Comparison of ENCODE assay signal across 1 cellular context in genomic region chr3:194556086-194557056, GRCh38.
A peak's percentile ranks its signal among the peaks of the same experiment; 100 is the strongest.
TF ChIP-seq lines count a peak whose summit lies in the region.

No MANE protein-coding gene starts in this region.

TF ChIP-seq in HepG2, 621 proteins besides CTCF, POLR2A, EP300 and RAD21 (continued from another document and continues in another):
- 0 out of 2 replicates have a peak, but pooled peaks have one; percentile 22 for TF ChIP-seq HOMEZ (CRISPR knock-in tag; IDR thresholded peaks at IDR 0.05; ENCODE audit: low read depth)
- no peak for TF ChIP-seq ZNF674 (CRISPR knock-in tag; IDR thresholded peaks at IDR 0.05; ENCODE audit: low read depth)
- no peak for TF ChIP-seq SALL2 (CRISPR knock-in tag; IDR thresholded peaks at IDR 0.05)
- TF ChIP-seq NFKBIZ (CRISPR knock-in tag; IDR thresholded peaks at IDR 0.05) = no peak
- no peak for TF ChIP-seq ARID2 (CRISPR knock-in tag; IDR thresholded peaks at IDR 0.05; ENCODE audit: borderline replicate concordance)
- 0 out of 2 replicates have a peak, but pooled peaks have one; percentile 39 for TF ChIP-seq ZNF605 (CRISPR knock-in tag; IDR thresholded peaks at IDR 0.05)
- no peak for TF ChIP-seq ZNF556 (CRISPR knock-in tag; IDR thresholded peaks at IDR 0.05; ENCODE audit: borderline replicate concordance)
- no peak for TF ChIP-seq FOXM1 (CRISPR knock-in tag; IDR thresholded peaks at IDR 0.05)
- no peak for TF ChIP-seq PRDM4 (CRISPR knock-in tag; IDR thresholded peaks at IDR 0.05; ENCODE audit: borderline replicate concordance)
- TF ChIP-seq MTA3 (CRISPR knock-in tag; IDR thresholded peaks at IDR 0.05) = no peak
- TF ChIP-seq MLLT10 (CRISPR knock-in tag; IDR thresholded peaks at IDR 0.05) = no peak
- TF ChIP-seq HIVEP1 (CRISPR knock-in tag; IDR thresholded peaks at IDR 0.05) = peak; percentile 60; the same call in 1 of the 2 replicates
- peak; percentile 58 for TF ChIP-seq ZFX (CRISPR knock-in tag; IDR thresholded peaks at IDR 0.05; ENCODE audit: low read depth)
- no peak for TF ChIP-seq PREB (CRISPR knock-in tag; IDR thresholded peaks at IDR 0.05)
- no peak for TF ChIP-seq ZNF574 (CRISPR knock-in tag; IDR thresholded peaks at IDR 0.05)
- no peak for TF ChIP-seq SYNCRIP (IDR thresholded peaks at IDR 0.05; ENCODE audit: insufficient read depth, low read depth, low read length)
- TF ChIP-seq CBX1 (IDR thresholded peaks at IDR 0.05; ENCODE audit: low read depth) = no peak
- TF ChIP-seq ZNF329 (CRISPR knock-in tag; IDR thresholded peaks at IDR 0.05; ENCODE audit: low read depth) = no peak
- peak; percentile 33; the same call in 1 of the 2 replicates for TF ChIP-seq ETV5 (CRISPR knock-in tag; IDR thresholded peaks at IDR 0.05; ENCODE audit: borderline replicate concordance)
- TF ChIP-seq JUND (CRISPR knock-in tag; IDR thresholded peaks at IDR 0.05) = no peak
- 0 out of 2 replicates have a peak, but pooled peaks have one; percentile 55 for TF ChIP-seq MEF2D (CRISPR knock-in tag; IDR thresholded peaks at IDR 0.05)
- TF ChIP-seq ZBTB43 (CRISPR knock-in tag; conservative IDR thresholded peaks at IDR 0.05) = no peak
- TF ChIP-seq HOXA3 (CRISPR knock-in tag; IDR thresholded peaks at IDR 0.05) = 0 out of 2 replicates have a peak, but pooled peaks have one; percentile 13
- peak; percentile 48; the same call in 1 of the 2 replicates for TF ChIP-seq TFAP4 (IDR thresholded peaks at IDR 0.05; ENCODE audit: borderline replicate concordance, low read depth)
- TF ChIP-seq MTA1 (CRISPR knock-in tag; IDR thresholded peaks at IDR 0.05; ENCODE audit: borderline replicate concordance) = no peak
- no peak for TF ChIP-seq STAT6 (CRISPR knock-in tag; IDR thresholded peaks at IDR 0.05; ENCODE audit: borderline replicate concordance)
- no peak for TF ChIP-seq ZMYM2 (CRISPR knock-in tag; IDR thresholded peaks at IDR 0.05)
- no peak; the same call in 1 of the 2 replicates for TF ChIP-seq ARID4A (CRISPR knock-in tag; IDR thresholded peaks at IDR 0.05; ENCODE audit: borderline replicate concordance)
- 0 out of 2 replicates have a peak, but pooled peaks have one; percentile 16 for TF ChIP-seq SNAI1 (CRISPR knock-in tag; IDR thresholded peaks at IDR 0.05; ENCODE audit: borderline replicate concordance)
- TF ChIP-seq SATB2 (CRISPR knock-in tag; IDR thresholded peaks at IDR 0.05) = no peak
- TF ChIP-seq FOSL1 (CRISPR knock-in tag; IDR thresholded peaks at IDR 0.05; ENCODE audit: borderline replicate concordance) = no peak
- no peak for TF ChIP-seq ARNT2 (CRISPR knock-in tag; IDR thresholded peaks at IDR 0.05; ENCODE audit: low read depth)
- no peak for TF ChIP-seq ZNF343 (CRISPR knock-in tag; IDR thresholded peaks at IDR 0.05)
- 0 out of 2 replicates have a peak, but pooled peaks have one; percentile 32 for TF ChIP-seq ARID5B (CRISPR knock-in tag; IDR thresholded peaks at IDR 0.05)
- TF ChIP-seq ZNF180 (CRISPR knock-in tag; IDR thresholded peaks at IDR 0.05; ENCODE audit: borderline replicate concordance, low read depth) = no peak
- TF ChIP-seq ZNF484 (CRISPR knock-in tag; IDR thresholded peaks at IDR 0.05; ENCODE audit: borderline replicate concordance, low read depth) = no peak
- TF ChIP-seq MAFG (CRISPR knock-in tag; IDR thresholded peaks at IDR 0.05) = 0 out of 2 replicates have a peak, but pooled peaks have one; percentile 53
